ENCODE assay signal across 8 cellular contexts in the genomic region with DNA sequence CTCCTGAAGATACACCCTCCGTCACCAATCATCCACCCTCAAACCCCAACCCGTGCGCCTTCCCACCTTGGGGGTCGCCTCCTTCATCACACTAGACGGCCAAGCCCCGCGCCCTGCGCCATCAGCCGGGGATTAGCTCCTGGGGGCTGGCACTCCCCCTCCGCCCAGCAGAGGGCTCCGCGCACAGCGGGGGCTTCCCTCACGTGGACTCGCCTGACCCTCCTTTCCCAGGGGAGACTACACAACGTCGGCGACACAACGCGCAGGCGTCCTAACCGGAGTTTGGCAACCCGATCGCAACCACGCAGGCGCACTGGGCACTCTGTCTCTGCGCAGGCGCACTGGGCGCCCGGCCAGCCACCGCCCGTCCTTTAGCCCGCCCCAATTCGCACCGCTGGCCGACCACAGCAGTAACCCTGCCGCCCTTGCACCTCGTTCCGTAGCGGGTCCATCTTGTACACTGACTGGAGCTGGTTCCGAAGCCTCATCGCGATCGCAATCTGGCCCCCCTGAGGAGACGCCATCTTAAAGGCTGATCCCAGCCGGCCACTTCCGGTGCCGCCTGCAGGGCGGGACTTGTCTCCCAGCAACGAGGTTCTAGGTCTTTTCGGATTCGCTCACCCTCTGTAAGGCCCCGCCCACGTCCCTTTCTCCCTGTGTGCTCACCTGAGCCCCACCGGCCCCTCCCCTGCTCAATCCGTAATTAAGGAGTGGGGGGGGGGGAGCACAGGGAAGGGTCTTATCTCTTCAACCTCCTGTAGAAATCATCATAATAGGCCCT. TPM values are rescaled to one million over a fixed set of nuclear protein-coding genes. Genes with fewer than 3 reads are reported as not detected.
A peak's percentile ranks its signal among the peaks of the same experiment; 100 is the strongest.
DNase-seq lines count a peak whose midpoint lies in the region; ATAC-seq and TF ChIP-seq lines count a peak whose summit lies in the region.

TSS of gene PCGF1 (minus strand) at position 551 of the 781 bp plus-strand sequence. CDS start at position 524, 27 bp downstream.

- peak; percentile 56 for TF ChIP-seq CTCF in OCI-LY1 (IDR thresholded peaks at IDR 0.05; ENCODE audit: low read length)
- TF ChIP-seq CTCF in endothelial cell (IDR thresholded peaks at IDR 0.05; ENCODE audit: unreplicated experiment), result peak; percentile 32

- peak; percentile 91 for ATAC-seq in GM21447 (IDR thresholded peaks at IDR 0.05; ENCODE audit: unreplicated experiment)

- H3K9me3 ChIP-seq in HUES64 (ENCODE audit: insufficient read depth, low read depth, low read length) (no peaks in the 10 kb centered on the region), OCI-LY1 (ENCODE audit: low read length) (no peaks in the 10 kb centered on the region)

- H3K36me3 Mint-ChIP-seq in endothelial cell (ENCODE audit: low read depth, unreplicated experiment), result peaks cover 13% of the 10 kb centered on the region

- H2AFZ ChIP-seq in OCI-LY1 (ENCODE audit: low read length), result peak within 1 kb of the TSS; percentile 39; the same call in 1 of the 2 replicates

- peak within 1 kb of the TSS; percentile 100 for H3K4me3 Mint-ChIP-seq in endothelial cell (ENCODE audit: unreplicated experiment)

- no peaks in the 10 kb centered on the region for H3K9me3 Mint-ChIP-seq in endothelial cell (ENCODE audit: unreplicated experiment)

- no peaks in the 10 kb centered on the region for H4K20me1 ChIP-seq in OCI-LY1 (ENCODE audit: insufficient read depth, low read length)

- H3K9me2 ChIP-seq in OCI-LY1 (ENCODE audit: low read depth, low read length), result no peaks in the 10 kb centered on the region

- H3K4me2 ChIP-seq in OCI-LY1 (ENCODE audit: low read length), result peak within 1 kb of the TSS; percentile 95

- H3K4me3 ChIP-seq in HUES64 (ENCODE audit: low read length), result peak within 1 kb of the TSS; percentile 79
- peak within 1 kb of the TSS; percentile 86 for H3K4me3 ChIP-seq in OCI-LY1 (ENCODE audit: low read depth, low read length, poor library complexity, severe bottlenecking)

- H3K4me1 ChIP-seq in HUES64 (ENCODE audit: insufficient read depth, low read length) (peaks cover 17% of the 10 kb centered on the region; the same call in 1 of the 2 replicates), OCI-LY1 (ENCODE audit: insufficient read depth, low read length, severe bottlenecking) (peaks cover 37% of the 10 kb centered on the region)

- peaks cover 14% of the 10 kb centered on the region for H3K36me3 ChIP-seq in HUES64 (ENCODE audit: insufficient read depth, low read length)
- H3K36me3 ChIP-seq in OCI-LY1 (ENCODE audit: insufficient read depth, low read length), result peaks cover 17% of the 10 kb centered on the region

- H3K9ac ChIP-seq in HUES64 (ENCODE audit: low read depth, low read length) (peak within 1 kb of the TSS; percentile 90), OCI-LY1 (ENCODE audit: low read length) (peak within 1 kb of the TSS; percentile 90)

- DNase-seq in DMS 273 (lab: John Stamatoyannopoulos, UW; ENCODE audit: unreplicated experiment), result peak; percentile 99
- peak; percentile 100 for DNase-seq in activated CD8-positive, alpha-beta memory T cell treated with anti-CD3 and anti-CD28 coated beads, Interleukin-2, amount 50 U/mL, for 4 hours
- peak; percentile 95 for DNase-seq in endothelial cell (ENCODE audit: low spot score)
- DNase-seq in midbrain (lab: John Stamatoyannopoulos, UW), result peak; percentile 96
- DNase-seq in stimulated activated CD8-positive, alpha-beta memory T cell treated with anti-CD3 and anti-CD28 coated beads, Interleukin-2, amount 100 ng/mL, for 1 hour (ENCODE audit: low read depth in 2 of 2), result peak; percentile 97 to 99

- peak within 1 kb of the TSS; percentile 95 for H3K27ac ChIP-seq in HUES64 (ENCODE audit: low read depth, low read length)
- peak within 1 kb of the TSS; percentile 95 for H3K27ac ChIP-seq in OCI-LY1 (ENCODE audit: low read depth, low read length, poor library complexity, severe bottlenecking)

- no peaks in the 10 kb centered on the region for H3F3A ChIP-seq in OCI-LY1 (ENCODE audit: insufficient read depth, low read length)

- H3K27me3 Mint-ChIP-seq in endothelial cell (ENCODE audit: unreplicated experiment), result peaks cover 34% of the 10 kb centered on the region

- WGBS in HUES64, result under 1% methylated on average over 53 of the region's 56 CpGs

- no peaks in the 10 kb centered on the region for H3K79me2 ChIP-seq in OCI-LY1 (ENCODE audit: insufficient read depth, low read length)

- H3K4me1 Mint-ChIP-seq in endothelial cell (ENCODE audit: unreplicated experiment), result peaks cover 27% of the 10 kb centered on the region

- peaks cover 76% of the 10 kb centered on the region for H3K27me3 ChIP-seq in HUES64 (ENCODE audit: insufficient read depth, low read length)
- peaks cover 6% of the 10 kb centered on the region; the same call in 1 of the 2 replicates for H3K27me3 ChIP-seq in OCI-LY1 (ENCODE audit: insufficient read depth, low read length)

- H3K27ac Mint-ChIP-seq in endothelial cell (ENCODE audit: unreplicated experiment), result peak within 1 kb of the TSS; percentile 100

RNA-seq across cellular contexts. Expression of gene PCGF1, which starts in this region (rescaled TPM):
- 12.3 TPM for polyA plus RNA-seq in HUES64 (2013, experiment 1 of 2)
- 9.4 TPM for polyA plus RNA-seq in HUES64 (2013, experiment 2 of 2)
- 13.5 TPM for total RNA-seq in endothelial cell (ENCODE audit: unreplicated experiment)

Comparison
In these comparisons a context has a peak if more than half of its experiments do, and no peak if none do; other contexts are left out.
1. Peak in every context shown above with its lines: DNase-seq, ATAC-seq, H3K4me3 ChIP-seq and H3K27ac ChIP-seq.